ENCODE assay signal across 1 cellular context in the genomic region with DNA sequence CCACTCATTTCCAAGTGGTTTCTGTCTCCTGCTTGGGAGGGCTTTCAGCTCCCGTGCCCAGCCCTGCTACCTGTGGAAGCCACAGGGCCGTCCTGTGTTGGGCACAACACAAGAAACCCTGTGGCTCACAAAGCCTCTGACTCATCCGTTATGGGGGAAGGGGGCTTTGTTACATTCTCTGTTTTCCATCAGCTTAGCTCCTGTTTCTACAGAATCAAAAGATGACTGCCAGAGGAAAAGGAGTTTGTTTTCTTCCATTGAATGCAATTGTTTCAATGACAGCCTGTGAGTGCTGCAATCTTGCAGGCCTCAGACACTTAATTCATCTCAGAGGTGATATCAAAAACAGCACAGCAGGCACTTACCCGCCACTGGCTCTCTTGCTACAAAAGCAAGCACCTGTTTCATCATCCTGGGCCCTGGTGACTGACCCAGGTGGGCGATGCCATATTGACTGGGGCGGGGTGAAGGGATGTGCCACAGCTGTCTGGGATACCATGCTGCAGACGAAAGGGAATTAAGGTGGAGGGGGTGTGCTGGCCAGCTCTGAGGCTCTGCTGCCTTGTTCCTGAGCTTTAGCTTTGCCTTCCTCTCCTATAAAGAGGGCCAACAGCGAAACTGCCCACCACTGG.
TF ChIP-seq lines count a peak whose summit lies in the region.

No MANE protein-coding gene starts in this region.

TF ChIP-seq in H1, 55 proteins besides CTCF, POLR2A, EP300 and RAD21:
- TF ChIP-seq SP1 (IDR thresholded peaks at IDR 0.05; ENCODE audit: low read depth, low read length) (0 out of 2 replicates have a peak, but pooled peaks have one; percentile 32), SIN3A (conservative IDR thresholded peaks at IDR 0.05 in 1 of 2, IDR thresholded peaks at IDR 0.05 in 1 of 2; ENCODE audit: low read depth in 1 of 2, low read length in 2 of 2) (no peak), CEBPB (IDR thresholded peaks at IDR 0.05; ENCODE audit: low read depth, low read length) (peak; percentile 26; the same call in 1 of the 2 replicates), FOSL1 (IDR thresholded peaks at IDR 0.05; ENCODE audit: insufficient read depth, low read depth, low read length) (no peak), CHD1 (IDR thresholded peaks at IDR 0.05; ENCODE audit: low read depth, low read length) (no peak), RBBP5 (IDR thresholded peaks at IDR 0.05; ENCODE audit: borderline replicate concordance, low read depth, low read length) (no peak), TEAD4 (IDR thresholded peaks at IDR 0.05; ENCODE audit: low read depth, low read length) (no peak), SIX5 (IDR thresholded peaks at IDR 0.05; ENCODE audit: low read depth, low read length) (no peak), JUND (IDR thresholded peaks at IDR 0.05; ENCODE audit: low read length) (peak; percentile 93), YY1 (IDR thresholded peaks at IDR 0.05; ENCODE audit: low read depth, low read length) (peak; percentile 23; the same call in 1 of the 2 replicates), MAFK (IDR thresholded peaks at IDR 0.05; ENCODE audit: low read depth, low read length) (no peak), POU5F1 (IDR thresholded peaks at IDR 0.05; ENCODE audit: low read depth, low read length) (no peak), ASH2L (IDR thresholded peaks at IDR 0.05; ENCODE audit: low read length) (peak; percentile 50), POLR2AphosphoS5 (IDR thresholded peaks at IDR 0.05; ENCODE audit: low read depth, low read length) (no peak)
- TF ChIP-seq, protein P1, sequence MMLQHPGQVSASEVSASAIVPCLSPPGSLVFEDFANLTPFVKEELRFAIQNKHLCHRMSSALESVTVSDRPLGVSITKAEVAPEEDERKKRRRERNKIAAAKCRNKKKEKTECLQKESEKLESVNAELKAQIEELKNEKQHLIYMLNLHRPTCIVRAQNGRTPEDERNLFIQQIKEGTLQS (IDR thresholded peaks at IDR 0.05; ENCODE audit: insufficient read depth, low read depth, low read length): 0 out of 2 replicates have a peak, but pooled peaks have one; percentile 14
